In genomic region chr10:120948889-120949382, GRCh38 we compare ENCODE assay signal across 1 cellular context.
TF ChIP-seq lines count a peak whose summit lies in the region.

No MANE protein-coding gene starts in this region.

TF ChIP-seq in H1, 55 proteins besides CTCF, POLR2A, EP300 and RAD21 (continued from another document):
- no peak for TF ChIP-seq ATF2 (IDR thresholded peaks at IDR 0.05; ENCODE audit: low read length)
- TF ChIP-seq PHF8 (conservative IDR thresholded peaks at IDR 0.05; ENCODE audit: low read depth, low read length): no peak
- TF ChIP-seq SAP30 (IDR thresholded peaks at IDR 0.05; ENCODE audit: insufficient read depth, insufficient replicate concordance, low read length): no peak
- no peak for TF ChIP-seq CBX8 (IDR thresholded peaks at IDR 0.05; ENCODE audit: borderline replicate concordance, low read depth, low read length)
- peak; percentile 34 for TF ChIP-seq TAF7 (optimal IDR thresholded peaks at IDR 0.05; ENCODE audit: borderline replicate concordance, low read depth, low read length)
- TF ChIP-seq POU5F1 (IDR thresholded peaks at IDR 0.05; ENCODE audit: low read depth, low read length): no peak
- no peak for TF ChIP-seq SIN3A (conservative IDR thresholded peaks at IDR 0.05 in 1 of 2, IDR thresholded peaks at IDR 0.05 in 1 of 2; ENCODE audit: low read depth in 1 of 2, low read length in 2 of 2)
- peak; percentile 32; the same call in 1 of the 2 replicates for TF ChIP-seq MAX (IDR thresholded peaks at IDR 0.05)
- no peak for TF ChIP-seq HDAC2 (IDR thresholded peaks at IDR 0.05; ENCODE audit: borderline replicate concordance in 1 of 2, low read depth in 2 of 2, low read length in 2 of 2)
- TF ChIP-seq POLR2AphosphoS5 (IDR thresholded peaks at IDR 0.05; ENCODE audit: low read depth, low read length): no peak
- no peak for TF ChIP-seq RBBP5 (IDR thresholded peaks at IDR 0.05; ENCODE audit: borderline replicate concordance, low read depth, low read length)
- no peak for TF ChIP-seq NRF1 (IDR thresholded peaks at IDR 0.05; ENCODE audit: low read depth, low read length)
- TF ChIP-seq ZNF274 (IDR thresholded peaks at IDR 0.05; ENCODE audit: borderline replicate concordance, extremely low read depth, low read length): no peak
- TF ChIP-seq KDM1A (IDR thresholded peaks at IDR 0.05; ENCODE audit: borderline replicate concordance, low read length): no peak
- TF ChIP-seq BCL11A (IDR thresholded peaks at IDR 0.05; ENCODE audit: low read depth in 2 of 2, low read length in 2 of 2): no peak
